23 cellular contexts compared by ENCODE assay signal in genomic region chr7:5198741-5199140, GRCh38.
"Had no signal": no experiment of that assay in that cellular context is flagged by ENCODE, and none has a peak within 500 bp of the region (broad histone marks: within the 10 kb centered on the region; RNA-seq: fewer than 3 reads in every experiment).

No MANE protein-coding gene starts in this region.

- H3K9me3 ChIP-seq: sigmoid colon, testis, tibial artery, uterus had no signal

- H3K4me3 ChIP-seq: neural progenitor cell, sigmoid colon, testis, tibial artery, uterus had no signal

- H3K9ac ChIP-seq: neural progenitor cell, parathyroid adenoma had no signal

- H3K4me3 Mint-ChIP-seq: effector memory CD8-positive, alpha-beta T cell; immature natural killer cell; mesothelial cell of epicardium; naive thymus-derived CD4-positive, alpha-beta T cell; nephron; neural progenitor cell; stimulated activated memory B cell treated with anti-CD40 and anti-IgM and Interleukin-4, amounts not matched to agents 10 μg/mL and 1 μg/mL and 100 μg/mL, for 72 hours; type B pancreatic cell had no signal

- H3K4me1 Mint-ChIP-seq: mesothelial cell of epicardium, neural progenitor cell had no signal

- H3K27ac ChIP-seq: neural progenitor cell, parathyroid adenoma, sigmoid colon, tibial artery, uterus had no signal

- H3K9me3 Mint-ChIP-seq: effector memory CD8-positive, alpha-beta T cell; immature natural killer cell; mesothelial cell of epicardium; naive thymus-derived CD4-positive, alpha-beta T cell; nephron; neural progenitor cell; stimulated activated memory B cell treated with anti-CD40 and anti-IgM and Interleukin-4, amounts not matched to agents 10 μg/mL and 1 μg/mL and 100 μg/mL, for 72 hours; type B pancreatic cell had no signal

- H3K36me3 ChIP-seq: uterus had no signal

- DNase-seq: cortex of kidney; effector memory CD8-positive, alpha-beta T cell; hypothalamus; immature natural killer cell; mesenchymal stem cell; naive thymus-derived CD4-positive, alpha-beta T cell; sigmoid colon; stimulated activated CD4-positive, alpha-beta T cell treated with anti-CD3 and anti-CD28 coated beads, Interleukin-4, amount 100 ng/mL, for 4 hours; stimulated activated naive CD8-positive, alpha-beta T cell treated with anti-CD3 and anti-CD28 coated beads, Interleukin-15, Interleukin-2, amounts not matched to agents 100 U/mL and 50 U/mL, for 24 hours; substantia nigra; tibial artery; uterus had no signal

- H3K4me2 ChIP-seq: neural progenitor cell had no signal

- H3K27ac Mint-ChIP-seq: mesothelial cell of epicardium; naive thymus-derived CD4-positive, alpha-beta T cell; neural progenitor cell; stimulated activated memory B cell treated with anti-CD40 and anti-IgM and Interleukin-4, amounts not matched to agents 10 μg/mL and 1 μg/mL and 100 μg/mL, for 72 hours; type B pancreatic cell had no signal

- H3K4me1 ChIP-seq: neural progenitor cell, parathyroid adenoma, tibial artery, uterus had no signal

- FAIRE-seq: frontal cortex, keratinocyte had no signal

- H3K27me3 Mint-ChIP-seq: effector memory CD8-positive, alpha-beta T cell; naive thymus-derived CD4-positive, alpha-beta T cell; progenitor cell of endocrine pancreas; stimulated activated memory B cell treated with anti-CD40 and anti-IgM and Interleukin-4, amounts not matched to agents 10 μg/mL and 1 μg/mL and 100 μg/mL, for 72 hours; type B pancreatic cell had no signal

- H2AFZ ChIP-seq: neural progenitor cell, parathyroid adenoma had no signal

- H3K27me3 ChIP-seq: neural progenitor cell, sigmoid colon, testis, tibial artery, uterus had no signal

- ATAC-seq: effector memory CD8-positive, alpha-beta T cell; left lobe of liver; naive thymus-derived CD4-positive, alpha-beta T cell; stimulated activated memory B cell treated with anti-CD40 and anti-IgM and Interleukin-4, amounts not matched to agents 10 μg/mL and 1 μg/mL and 100 μg/mL, for 72 hours; stimulated activated naive CD8-positive, alpha-beta T cell treated with anti-CD3 and anti-CD28 coated beads, Interleukin-15, Interleukin-2, amounts not matched to agents 100 U/mL and 50 U/mL, for 24 hours had no signal
